Comparison of ENCODE assay signal across 8 cellular contexts in the genomic region with DNA sequence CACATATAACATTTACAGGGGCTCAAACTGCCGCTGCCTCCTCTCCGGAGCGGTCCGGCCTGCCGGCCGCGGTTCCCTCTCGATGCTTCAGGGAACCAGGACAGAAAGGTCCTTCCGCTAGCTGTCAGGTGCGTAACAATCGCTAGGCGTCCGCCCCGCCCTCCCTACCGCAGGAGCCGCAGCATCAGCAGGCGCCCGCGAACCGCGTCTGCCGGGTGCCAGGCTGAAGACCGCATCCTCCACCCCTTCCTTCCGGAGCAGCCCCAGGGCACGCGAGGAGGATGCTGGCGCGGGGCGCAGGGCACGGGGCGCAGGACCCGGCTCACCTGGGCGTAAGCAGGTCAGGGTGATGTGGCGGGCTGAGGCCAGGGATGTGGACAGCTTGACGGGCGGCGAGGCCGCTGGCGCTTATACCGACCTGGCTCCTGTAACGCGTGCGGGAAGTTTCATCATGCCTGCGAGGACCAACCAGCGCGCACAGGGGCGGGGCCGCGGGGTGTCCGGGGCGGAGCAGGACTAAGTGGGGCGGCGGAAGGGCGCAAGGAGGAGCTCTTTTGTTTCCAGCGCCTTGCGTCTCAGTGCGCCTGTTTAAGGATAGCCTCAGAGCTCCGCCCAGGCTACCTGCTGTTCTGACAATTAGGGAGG. TPM values are rescaled to one million over a fixed set of nuclear protein-coding genes. Genes with fewer than 3 reads are reported as not detected.
DNase-seq lines count a peak whose midpoint lies in the region; ATAC-seq and TF ChIP-seq lines count a peak whose summit lies in the region.

TSS of gene ASNS (minus strand) at position 384 of the 645 bp plus-strand sequence. CDS start 3,252 bp downstream, outside the sequence.

- peaks cover 12 to 14% of the 10 kb centered on the region in 2 donors for H3K4me1 Mint-ChIP-seq in natural killer cell treated with Interleukin-12 subunit alpha and Interleukin-12 subunit beta and Interleukin-15 and Interleukin-18, amount 100 ng/mL, for 72 hours (ENCODE audit: low read depth in 2 of 2)

- peak within 1 kb of the TSS; percentile 86 for H3K4me3 Mint-ChIP-seq in natural killer cell treated with Interleukin-12 subunit alpha and Interleukin-12 subunit beta and Interleukin-15 and Interleukin-18, amount 100 ng/mL, for 72 hours

- TF ChIP-seq CTCF in LNCaP clone FGC (IDR thresholded peaks at IDR 0.05; ENCODE audit: control insufficient read depth, extremely low read depth, insufficient read depth) (peak; percentile 10; the same call in 1 of the 2 replicates), fibroblast of pulmonary artery (IDR thresholded peaks at IDR 0.05; ENCODE audit: low read length, missing control alignments) (no peak)

- H3K4me3 ChIP-seq in LNCaP clone FGC (ENCODE audit: low read depth, low read length): peak within 1 kb of the TSS; percentile 83
- peak within 1 kb of the TSS; percentile 82 for H3K4me3 ChIP-seq in fibroblast of pulmonary artery (replicated peaks; ENCODE audit: low read depth, low read length)

- peak within 1 kb of the TSS; percentile 67 to 85 for H3K27ac Mint-ChIP-seq in natural killer cell treated with Interleukin-12 subunit alpha and Interleukin-12 subunit beta and Interleukin-15 and Interleukin-18, amount 100 ng/mL, for 72 hours

- TF ChIP-seq POLR2A in Raji (IDR thresholded peaks at IDR 0.05; ENCODE audit: insufficient read depth, low read depth, low read length): peak; percentile 93

- DNase-seq in EH (ENCODE audit: low read depth): peak; percentile 92
- peak; percentile 57 for DNase-seq in GOT3 (lab: John Stamatoyannopoulos, UW)
- DNase-seq in LNCaP clone FGC (ENCODE audit: low read depth): peak; percentile 87
- DNase-seq in activated T-helper 9 cell treated with anti-CD3 and anti-CD28 coated beads, Interleukin-2, amount 50 U/mL, for 16 hours (ENCODE audit: low read depth): peak; percentile 87
- peak; percentile 90 for DNase-seq in fibroblast of pulmonary artery (ENCODE audit: low read depth)
- peak; percentile 91 for DNase-seq in natural killer cell treated with Interleukin-12 subunit alpha and Interleukin-12 subunit beta and Interleukin-15 and Interleukin-18, amount 100 ng/mL, for 72 hours (ENCODE audit: low spot score)
- DNase-seq in stimulated activated naive CD4-positive, alpha-beta T cell treated with Interleukin-2 at 50 U/mL for 16 hours (lab: John Stamatoyannopoulos, UW): peak; percentile 92

- no peaks in the 10 kb centered on the region for H3K36me3 Mint-ChIP-seq in natural killer cell treated with Interleukin-12 subunit alpha and Interleukin-12 subunit beta and Interleukin-15 and Interleukin-18, amount 100 ng/mL, for 72 hours

- H3K9me3 Mint-ChIP-seq in natural killer cell treated with Interleukin-12 subunit alpha and Interleukin-12 subunit beta and Interleukin-15 and Interleukin-18, amount 100 ng/mL, for 72 hours: no peaks in the 10 kb centered on the region

- H3K27me3 Mint-ChIP-seq in natural killer cell treated with Interleukin-12 subunit alpha and Interleukin-12 subunit beta and Interleukin-15 and Interleukin-18, amount 100 ng/mL, for 72 hours: no peaks in the 10 kb centered on the region

- ATAC-seq in natural killer cell treated with Interleukin-12 subunit alpha and Interleukin-12 subunit beta and Interleukin-15 and Interleukin-18, amount 100 ng/mL, for 72 hours: peak; percentile 99

RNA-seq across cellular contexts. Expression of gene ASNS, which starts in this region (rescaled TPM):
- 10 to 100 TPM; 45.0 to 46.7 TPM for total RNA-seq in natural killer cell treated with Interleukin-12 subunit alpha and Interleukin-12 subunit beta and Interleukin-15 and Interleukin-18, amount 100 ng/mL, for 72 hours

Comparison
In these comparisons a context has a peak if more than half of its experiments do, and no peak if none do; other contexts are left out.
1. Peak in every context shown above with its lines: DNase-seq, ATAC-seq and H3K4me3 ChIP-seq.